Comparison of ENCODE assay signal across 1 cellular context in genomic region chr3:128489860-128490649, GRCh38.
TF ChIP-seq lines count a peak whose summit lies in the region.

No MANE protein-coding gene starts in this region.

TF ChIP-seq in IMR-90, 13 proteins besides CTCF, POLR2A, EP300 and RAD21:
- TF ChIP-seq MAZ (IDR thresholded peaks at IDR 0.05; ENCODE audit: borderline replicate concordance, low read depth, low read length): no peak
- TF ChIP-seq, protein P1, sequence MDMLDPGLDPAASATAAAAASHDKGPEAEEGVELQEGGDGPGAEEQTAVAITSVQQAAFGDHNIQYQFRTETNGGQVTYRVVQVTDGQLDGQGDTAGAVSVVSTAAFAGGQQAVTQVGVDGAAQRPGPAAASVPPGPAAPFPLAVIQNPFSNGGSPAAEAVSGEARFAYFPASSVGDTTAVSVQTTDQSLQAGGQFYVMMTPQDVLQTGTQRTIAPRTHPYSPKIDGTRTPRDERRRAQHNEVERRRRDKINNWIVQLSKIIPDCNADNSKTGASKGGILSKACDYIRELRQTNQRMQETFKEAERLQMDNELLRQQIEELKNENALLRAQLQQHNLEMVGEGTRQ (IDR thresholded peaks at IDR 0.05; ENCODE audit: low read depth, low read length): no peak
- TF ChIP-seq CEBPB (IDR thresholded peaks at IDR 0.05; ENCODE audit: low read depth, low read length): no peak
- no peak for TF ChIP-seq NFE2L2 (IDR thresholded peaks at IDR 0.05; ENCODE audit: low read depth, low read length)
- TF ChIP-seq MXI1 (IDR thresholded peaks at IDR 0.05; ENCODE audit: borderline replicate concordance, low read depth, low read length): no peak
- no peak for TF ChIP-seq SMC3 (IDR thresholded peaks at IDR 0.05; ENCODE audit: low read depth, low read length)
- no peak for TF ChIP-seq CHD1 (IDR thresholded peaks at IDR 0.05; ENCODE audit: low read depth, low read length)
- TF ChIP-seq, protein P2, sequence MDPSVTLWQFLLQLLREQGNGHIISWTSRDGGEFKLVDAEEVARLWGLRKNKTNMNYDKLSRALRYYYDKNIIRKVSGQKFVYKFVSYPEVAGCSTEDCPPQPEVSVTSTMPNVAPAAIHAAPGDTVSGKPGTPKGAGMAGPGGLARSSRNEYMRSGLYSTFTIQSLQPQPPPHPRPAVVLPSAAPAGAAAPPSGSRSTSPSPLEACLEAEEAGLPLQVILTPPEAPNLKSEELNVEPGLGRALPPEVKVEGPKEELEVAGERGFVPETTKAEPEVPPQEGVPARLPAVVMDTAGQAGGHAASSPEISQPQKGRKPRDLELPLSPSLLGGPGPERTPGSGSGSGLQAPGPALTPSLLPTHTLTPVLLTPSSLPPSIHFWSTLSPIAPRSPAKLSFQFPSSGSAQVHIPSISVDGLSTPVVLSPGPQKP (IDR thresholded peaks at IDR 0.05; ENCODE audit: borderline replicate concordance, low read depth, low read length): no peak
- no peak for TF ChIP-seq RCOR1 (IDR thresholded peaks at IDR 0.05; ENCODE audit: insufficient replicate concordance, low read length)
- TF ChIP-seq FOS (IDR thresholded peaks at IDR 0.05; ENCODE audit: low read depth, low read length): no peak
- TF ChIP-seq BHLHE40 (IDR thresholded peaks at IDR 0.05; ENCODE audit: low read depth, low read length): no peak
- no peak for TF ChIP-seq MAFK (IDR thresholded peaks at IDR 0.05; ENCODE audit: low read depth, low read length)
- no peak for TF ChIP-seq RFX5 (IDR thresholded peaks at IDR 0.05; ENCODE audit: low read depth, low read length)
